17 cellular contexts compared by ENCODE assay signal in genomic region chr2:151159109-151159690, GRCh38.
"Had no signal": no experiment of that assay in that cellular context is flagged by ENCODE, and none has a peak within 500 bp of the region (broad histone marks: within the 10 kb centered on the region; RNA-seq: fewer than 3 reads in every experiment).

No MANE protein-coding gene starts in this region.

- H3K4me3 Mint-ChIP-seq: activated CD4-positive, alpha-beta memory T cell treated with anti-CD3 and anti-CD28 coated beads, Interleukin-2, amount 10 ng/mL, durations not matched to agents 7 days and 5 days; natural killer cell; T-cell had no signal

- H3K27me3 ChIP-seq: brain microvascular endothelial cell, stomach had no signal

- H3K4me1 ChIP-seq: heart left ventricle, stomach had no signal

- H3K9me3 ChIP-seq: heart left ventricle, mucosa of descending colon, stomach, thoracic aorta had no signal

- H3K4me3 ChIP-seq: heart left ventricle, mucosa of descending colon, skin epidermis, stomach, thoracic aorta had no signal

- H3K36me3 ChIP-seq: brain microvascular endothelial cell, heart left ventricle, stomach, thoracic aorta had no signal

- DNase-seq: activated CD4-positive, alpha-beta memory T cell treated with anti-CD3 and anti-CD28 coated beads, Interleukin-2, amount 10 ng/mL, durations not matched to agents 7 days and 5 days; activated CD8-positive, alpha-beta memory T cell treated with anti-CD3 and anti-CD28 coated beads, Interleukin-2, amount 50 U/mL, for 4 hours; activated naive CD4-positive, alpha-beta T cell treated with Interleukin-2 at 50 U/mL for 16 hours; brain microvascular endothelial cell; cerebellar nuclear complex; dermis blood vessel endothelial cell; heart left ventricle; islet precursor cell; mammary epithelial cell; mucosa of descending colon; natural killer cell; stomach; T-cell; T1000 had no signal

- H3K36me3 Mint-ChIP-seq: natural killer cell, T-cell had no signal

- H3K27ac Mint-ChIP-seq: activated CD4-positive, alpha-beta memory T cell treated with anti-CD3 and anti-CD28 coated beads, Interleukin-2, amount 10 ng/mL, durations not matched to agents 7 days and 5 days; natural killer cell; T-cell had no signal

- H3K27ac ChIP-seq: brain microvascular endothelial cell, heart left ventricle, skin epidermis, stomach, thoracic aorta had no signal

- H3K4me1 Mint-ChIP-seq: activated CD4-positive, alpha-beta memory T cell treated with anti-CD3 and anti-CD28 coated beads, Interleukin-2, amount 10 ng/mL, durations not matched to agents 7 days and 5 days; natural killer cell had no signal

- H3K9me3 Mint-ChIP-seq: activated CD4-positive, alpha-beta memory T cell treated with anti-CD3 and anti-CD28 coated beads, Interleukin-2, amount 10 ng/mL, durations not matched to agents 7 days and 5 days; natural killer cell; T-cell had no signal

- ATAC-seq: heart left ventricle, left lobe of liver, mucosa of descending colon, natural killer cell, T-cell had no signal
